In genomic region chr6:44977406-44977740, GRCh38 we compare ENCODE assay signal across 20 cellular contexts.
DNase-seq lines count a peak whose midpoint lies in the region; ATAC-seq lines count a peak whose summit lies in the region.
"Had no signal": no experiment of that assay in that cellular context is flagged by ENCODE, and none has a peak within 500 bp of the region (broad histone marks: within the 10 kb centered on the region; RNA-seq: fewer than 3 reads in every experiment).

No MANE protein-coding gene starts in this region.

- H3K9me3 Mint-ChIP-seq in activated CD4-positive, alpha-beta T cell treated with anti-CD3 and anti-CD28 coated beads, Interleukin-2, amount 10 ng/mL, durations not matched to agents 24 days and 14 days, result peaks cover 18% of the 10 kb centered on the region
- peaks cover 0 to 9% (median 4%) of the 10 kb centered on the region in 6 donors for H3K9me3 Mint-ChIP-seq in immature natural killer cell

- H3K27me3 ChIP-seq in effector memory CD4-positive, alpha-beta T cell (replicated peaks; ENCODE audit: control insufficient read depth, insufficient read depth, low read length, poor library complexity, severe bottlenecking), result no peaks in the 10 kb centered on the region
- H3K27me3 ChIP-seq: breast epithelium, gastrocnemius medialis, uterus had no signal

- H3K36me3 Mint-ChIP-seq in activated CD4-positive, alpha-beta T cell treated with anti-CD3 and anti-CD28 coated beads, Interleukin-2, amount 10 ng/mL, durations not matched to agents 24 days and 14 days (ENCODE audit: low read depth), result peaks cover 19% of the 10 kb centered on the region
- peaks cover 5 to 7% (median 7%) of the 10 kb centered on the region in 3 donors for H3K36me3 Mint-ChIP-seq in immature natural killer cell

- peak; percentile 68 for ATAC-seq in GM21528 (IDR thresholded peaks at IDR 0.05; ENCODE audit: low FRiP score, unreplicated experiment)
- ATAC-seq in HG03469 (IDR thresholded peaks at IDR 0.05; ENCODE audit: unreplicated experiment), result peak; percentile 44
- ATAC-seq: gastrocnemius medialis, HCT116, Right ventricle myocardium inferior had no signal

- H3K4me1 ChIP-seq in effector memory CD4-positive, alpha-beta T cell (ENCODE audit: control insufficient read depth, insufficient read depth, low read length, poor library complexity, severe bottlenecking), result peaks cover 19% of the 10 kb centered on the region
- H3K4me1 ChIP-seq: breast epithelium, gastrocnemius medialis, uterus had no signal

- H3K4me3 ChIP-seq in effector memory CD4-positive, alpha-beta T cell (ENCODE audit: insufficient read depth, low read depth, low read length, poor library complexity, severe bottlenecking), result peak overlapping the region; percentile 21
- H3K4me3 ChIP-seq: breast epithelium, gastrocnemius medialis, uterus had no signal

- H3K4me1 Mint-ChIP-seq in activated CD4-positive, alpha-beta T cell treated with anti-CD3 and anti-CD28 coated beads, Interleukin-2, amount 10 ng/mL, durations not matched to agents 24 days and 14 days, result peaks cover 19% of the 10 kb centered on the region
- peaks cover 13 to 14% of the 10 kb centered on the region in 2 donors for H3K4me1 Mint-ChIP-seq in immature natural killer cell

- H3K27ac Mint-ChIP-seq in activated CD4-positive, alpha-beta T cell treated with anti-CD3 and anti-CD28 coated beads, Interleukin-2, amount 10 ng/mL, durations not matched to agents 24 days and 14 days, result no peak overlapping the region
- H3K27ac Mint-ChIP-seq in immature natural killer cell, result no peak overlapping the region

- no peaks in the 10 kb centered on the region for H3K27me3 Mint-ChIP-seq in activated CD4-positive, alpha-beta T cell treated with anti-CD3 and anti-CD28 coated beads, Interleukin-2, amount 10 ng/mL, durations not matched to agents 24 days and 14 days
- H3K27me3 Mint-ChIP-seq in immature natural killer cell (ENCODE audit: low read depth in 3 of 3), result no peaks in the 10 kb centered on the region

- H3K36me3 ChIP-seq in effector memory CD4-positive, alpha-beta T cell (ENCODE audit: control insufficient read depth, insufficient read depth, low read length), result no peaks in the 10 kb centered on the region
- H3K36me3 ChIP-seq: breast epithelium, gastrocnemius medialis, uterus had no signal

- no peaks in the 10 kb centered on the region for H3K9me3 ChIP-seq in effector memory CD4-positive, alpha-beta T cell (ENCODE audit: control insufficient read depth, low read length)
- H3K9me3 ChIP-seq: breast epithelium, gastrocnemius medialis, uterus had no signal

- peak overlapping the region; percentile 41 for H3K27ac ChIP-seq in effector memory CD4-positive, alpha-beta T cell (ENCODE audit: insufficient read depth, low read length, poor library complexity, severe bottlenecking)
- H3K27ac ChIP-seq: breast epithelium, gastrocnemius medialis, uterus had no signal

- intact Hi-C loops in activated CD4-positive, alpha-beta T cell treated with anti-CD3 and anti-CD28 coated beads, Interleukin-2, amount 10 ng/mL, durations not matched to agents 24 days and 14 days (cut with micrococcal nuclease), result loop anchor here (1.0 to 5.0 kb wide), 5 partner anchors 24 to 315 kb away; no protein-coding TSS in a partner anchor

- no peak overlapping the region for H3K4me3 Mint-ChIP-seq in activated CD4-positive, alpha-beta T cell treated with anti-CD3 and anti-CD28 coated beads, Interleukin-2, amount 10 ng/mL, durations not matched to agents 24 days and 14 days
- H3K4me3 Mint-ChIP-seq in immature natural killer cell, result no peak overlapping the region
- H3K4me3 Mint-ChIP-seq: neural crest cell had no signal

- DNase-seq in activated CD4-positive, alpha-beta T cell treated with anti-CD3 and anti-CD28 coated beads, Interleukin-2, amount 10 ng/mL, durations not matched to agents 24 days and 14 days, result peak; percentile 64
- no peak for DNase-seq in activated CD4-positive, alpha-beta T cell treated with anti-CD3 and anti-CD28 coated beads for 1 hour
- DNase-seq in effector memory CD4-positive, alpha-beta T cell, result peak in 2 of 3 donors; percentile 1 to 9
- DNase-seq in Ammon's horn (ENCODE audit: low spot score), result no peak
- DNase-seq in immature natural killer cell, result no peak
- DNase-seq in kidney tubule cell (ENCODE audit: low spot score), result no peak
- DNase-seq: 8988T; activated CD4-positive, alpha-beta T cell treated with anti-CD3 and anti-CD28 coated beads for 4 hours; activated gamma-delta T cell; gastrocnemius medialis; GDM1; NCI-H2107; T-helper 9 cell; uterus had no signal

Comparison
In these comparisons a context has a peak if more than half of its experiments do, and no peak if none do; other contexts are left out.
1. DNase-seq: peak in activated CD4-positive, alpha-beta T cell treated with anti-CD3 and anti-CD28 coated beads, Interleukin-2, amount 10 ng/mL, durations not matched to agents 24 days and 14 days (single experiment) and effector memory CD4-positive, alpha-beta T cell (2 of 3); none in activated CD4-positive, alpha-beta T cell treated with anti-CD3 and anti-CD28 coated beads for 1 hour (single experiment), Ammon's horn (single experiment), immature natural killer cell (0 of 3) and kidney tubule cell (single experiment).